In the genomic region with DNA sequence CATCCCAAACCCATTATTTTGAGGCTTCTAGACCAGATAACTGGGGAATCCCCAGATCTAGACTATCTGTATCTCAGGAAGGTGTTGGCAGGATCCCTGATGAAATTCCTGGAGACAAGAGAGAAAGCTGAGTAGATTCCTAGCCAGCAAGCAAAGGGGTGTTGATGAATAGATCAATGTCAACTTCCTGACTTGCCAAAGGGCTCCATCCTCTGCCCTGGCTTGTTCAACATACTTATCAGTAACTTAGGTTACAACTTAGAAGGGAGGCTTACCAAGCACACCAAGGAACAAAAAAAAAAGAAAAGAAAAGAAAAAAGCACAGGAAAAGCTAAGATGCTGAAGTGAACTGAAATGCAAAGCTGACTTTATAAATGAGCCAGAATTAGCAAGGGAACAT, we compare ENCODE assay signal across 23 cellular contexts. TPM values are rescaled to one million over a fixed set of nuclear protein-coding genes. Genes with fewer than 3 reads are reported as not detected.
A peak's percentile ranks its signal among the peaks of the same experiment; 100 is the strongest.
DNase-seq lines count a peak whose midpoint lies in the region; ATAC-seq, FAIRE-seq and TF ChIP-seq lines count a peak whose summit lies in the region.
"Had no signal": no experiment of that assay in that cellular context is flagged by ENCODE, and none has a peak within 500 bp of the region (broad histone marks: within the 10 kb centered on the region; RNA-seq: fewer than 3 reads in every experiment).

No MANE protein-coding gene starts in this region.

- intact Hi-C loops in Caco-2 (cut with micrococcal nuclease; ENCODE audit: unreplicated experiment), result no loop called here
- intact Hi-C loops in A673 (cut with micrococcal nuclease; ENCODE audit: unreplicated experiment), result no loop called here

- no peak overlapping the region for H3K4me2 ChIP-seq in smooth muscle cell
- H3K4me2 ChIP-seq: BLaER1 had no signal

- TF ChIP-seq CTCF in Caco-2 (IDR thresholded peaks at IDR 0.05; ENCODE audit: insufficient read depth in 1 of 2, low read depth in 1 of 2, low read length in 1 of 2, severe bottlenecking in 1 of 2, unreplicated experiment in 1 of 2) (no peak), bronchial epithelial cell (IDR thresholded peaks at IDR 0.05; ENCODE audit: insufficient read depth, low read length, severe bottlenecking) (no peak), smooth muscle cell (IDR thresholded peaks at IDR 0.05; ENCODE audit: borderline replicate concordance, insufficient read depth, poor library complexity, severe bottlenecking) (no peak), A673 (conservative IDR thresholded peaks at IDR 0.05; ENCODE audit: low read depth, low read length) (no peak)

- no peak for DNase-seq in Caco-2
- DNase-seq in bronchial epithelial cell (ENCODE audit: low read depth), result peak; percentile 54
- no peak for DNase-seq in smooth muscle cell (lab: John Stamatoyannopoulos, UW; ENCODE audit: unreplicated experiment)
- no peak for DNase-seq in A673 (ENCODE audit: low spot score)
- no peak for DNase-seq in medulla oblongata (ENCODE audit: extremely low spot score)
- DNase-seq in activated CD4-positive, alpha-beta memory T cell treated with anti-CD3 and anti-CD28 coated beads, Interleukin-2, amount 10 ng/mL, durations not matched to agents 7 days and 5 days, result no peak
- DNase-seq: CD8-positive, alpha-beta T cell; DND-41; GM23248; NCI-H1417 treated with DMSO at 0.1 percent for 48 hours; NCI-H1930; NCI-H2171; NCI-H446 treated with DMSO at 0.1 percent for 48 hours; OCI-M1; RPMI8226 had no signal

- H3K27me3 Mint-ChIP-seq in Caco-2 (ENCODE audit: insufficient read depth, unreplicated experiment), result no peaks in the 10 kb centered on the region
- peaks cover 19% of the 10 kb centered on the region for H3K27me3 Mint-ChIP-seq in activated CD4-positive, alpha-beta memory T cell treated with anti-CD3 and anti-CD28 coated beads, Interleukin-2, amount 10 ng/mL, durations not matched to agents 7 days and 5 days

- CTCF ChIA-PET in Caco-2 (lab: Charles Lee) (no interaction called here), A673 (lab: Charles Lee) (interaction anchor here (0.8 kb wide), 1 partner anchor 20 kb away, joined by 3 read pairs; no protein-coding TSS in a partner anchor)
- CTCF ChIA-PET in activated CD4-positive, alpha-beta memory T cell treated with anti-CD3 and anti-CD28 coated beads, Interleukin-2, amount 10 ng/mL, durations not matched to agents 7 days and 5 days (lab: Charles Lee), result no interaction called here

- peaks cover 96% of the 10 kb centered on the region for H4K20me1 ChIP-seq in smooth muscle cell (ENCODE audit: low read depth)

- H3K9ac ChIP-seq in smooth muscle cell (ENCODE audit: low read depth), result no peak overlapping the region
- H3K9ac ChIP-seq: BLaER1, GM23248 had no signal

- H3K4me1 ChIP-seq in Caco-2, result peaks cover 61% of the 10 kb centered on the region
- H3K4me1 ChIP-seq in muscle layer of duodenum (ENCODE audit: control insufficient read depth in 1 of 2, insufficient read depth in 2 of 2, low read length in 2 of 2), result peaks cover 40 to 97% of the 10 kb centered on the region in 2 donors
- peaks cover 12% of the 10 kb centered on the region for H3K4me1 ChIP-seq in smooth muscle cell (ENCODE audit: low read depth)
- no peaks in the 10 kb centered on the region for H3K4me1 ChIP-seq in A673 (ENCODE audit: insufficient read depth, low read length, poor library complexity, severe bottlenecking)

- H3F3A ChIP-seq in smooth muscle cell (ENCODE audit: low read depth), result peaks cover 4% of the 10 kb centered on the region

- no peak overlapping the region for H3K4me3 ChIP-seq in Caco-2 (ENCODE audit: low read depth, low read length)
- H3K4me3 ChIP-seq in bronchial epithelial cell (ENCODE audit: low read depth, low read length), result no peak overlapping the region
- H3K4me3 ChIP-seq in muscle layer of duodenum (ENCODE audit: low read depth in 1 of 2, low read length in 2 of 2), result no peak overlapping the region
- H3K4me3 ChIP-seq in smooth muscle cell, result no peak overlapping the region
- H3K4me3 ChIP-seq in A673 (ENCODE audit: low read depth, low read length, poor library complexity, severe bottlenecking), result no peak overlapping the region
- H3K4me3 ChIP-seq: BLaER1, GM23248 had no signal

- BruUV-seq in Caco-2 (replicated peaks; lab: Mats Ljungman, UMichigan) (no TSS peak), A673 (replicated peaks; lab: Mats Ljungman, UMichigan) (no TSS peak)

- H3K27me3 ChIP-seq in Caco-2 (replicated peaks; ENCODE audit: control insufficient read depth, insufficient read depth, low read length) (no peaks in the 10 kb centered on the region), bronchial epithelial cell (ENCODE audit: control insufficient read depth, insufficient read depth, low read length) (no peaks in the 10 kb centered on the region), muscle layer of duodenum (ENCODE audit: low read depth, low read length) (no peaks in the 10 kb centered on the region), smooth muscle cell (ENCODE audit: low read depth) (no peaks in the 10 kb centered on the region), A673 (replicated peaks; ENCODE audit: insufficient read depth, low read depth, low read length, poor library complexity) (no peaks in the 10 kb centered on the region)
- H3K27me3 ChIP-seq: BLaER1 had no signal

- POLR2A ChIA-PET in Caco-2 (lab: Charles Lee) (no interaction called here), A673 (lab: Charles Lee; ENCODE audit: low non-redundant PET) (no interaction called here)
- POLR2A ChIA-PET in activated CD4-positive, alpha-beta memory T cell treated with anti-CD3 and anti-CD28 coated beads, Interleukin-2, amount 10 ng/mL, durations not matched to agents 7 days and 5 days (lab: Charles Lee), result no interaction called here

- peaks cover 42% of the 10 kb centered on the region for H3K4me1 Mint-ChIP-seq in Caco-2 (ENCODE audit: low read depth, unreplicated experiment)
- peaks cover 4% of the 10 kb centered on the region for H3K4me1 Mint-ChIP-seq in activated CD4-positive, alpha-beta memory T cell treated with anti-CD3 and anti-CD28 coated beads, Interleukin-2, amount 10 ng/mL, durations not matched to agents 7 days and 5 days

- H3K79me2 ChIP-seq in smooth muscle cell (ENCODE audit: low read depth), result peaks cover 84% of the 10 kb centered on the region

- no peak for FAIRE-seq in bronchial epithelial cell (lab: Jason Lieb, UNC)
- FAIRE-seq: D721Med, G401.6, HTR-8/SVneo had no signal

- H2AFZ ChIP-seq in smooth muscle cell (ENCODE audit: low read depth), result no peak overlapping the region
- H2AFZ ChIP-seq: GM23248 had no signal

- H3K4me3 Mint-ChIP-seq in Caco-2 (ENCODE audit: unreplicated experiment), result no peak overlapping the region
- H3K4me3 Mint-ChIP-seq in activated CD4-positive, alpha-beta memory T cell treated with anti-CD3 and anti-CD28 coated beads, Interleukin-2, amount 10 ng/mL, durations not matched to agents 7 days and 5 days, result no peak overlapping the region
- H3K4me3 Mint-ChIP-seq: CD8-positive, alpha-beta T cell had no signal

- no peaks in the 10 kb centered on the region for H3K9me3 Mint-ChIP-seq in Caco-2 (ENCODE audit: unreplicated experiment)
- H3K9me3 Mint-ChIP-seq in activated CD4-positive, alpha-beta memory T cell treated with anti-CD3 and anti-CD28 coated beads, Interleukin-2, amount 10 ng/mL, durations not matched to agents 7 days and 5 days, result no peaks in the 10 kb centered on the region
- H3K9me3 Mint-ChIP-seq: CD8-positive, alpha-beta T cell had no signal

- H3K36me3 ChIP-seq in Caco-2 (ENCODE audit: control insufficient read depth, insufficient read depth, low read length), result no peaks in the 10 kb centered on the region
- H3K36me3 ChIP-seq in bronchial epithelial cell (ENCODE audit: control insufficient read depth, insufficient read depth, low read length), result no peaks in the 10 kb centered on the region
- no peaks in the 10 kb centered on the region for H3K36me3 ChIP-seq in muscle layer of duodenum (ENCODE audit: control insufficient read depth in 1 of 2, insufficient read depth in 2 of 2, low read length in 2 of 2)
- H3K36me3 ChIP-seq in smooth muscle cell (ENCODE audit: low read depth), result no peaks in the 10 kb centered on the region
- H3K36me3 ChIP-seq in A673 (ENCODE audit: insufficient read depth, low read length, poor library complexity, severe bottlenecking), result no peaks in the 10 kb centered on the region

- ATAC-seq in HG03095 (IDR thresholded peaks at IDR 0.05; ENCODE audit: unreplicated experiment), result no peak
- ATAC-seq: CD8-positive, alpha-beta T cell; HCT116 had no signal

- no peaks in the 10 kb centered on the region for H3K36me3 Mint-ChIP-seq in Caco-2 (ENCODE audit: insufficient read depth, unreplicated experiment)
- no peaks in the 10 kb centered on the region for H3K36me3 Mint-ChIP-seq in activated CD4-positive, alpha-beta memory T cell treated with anti-CD3 and anti-CD28 coated beads, Interleukin-2, amount 10 ng/mL, durations not matched to agents 7 days and 5 days (ENCODE audit: low read depth)
- H3K36me3 Mint-ChIP-seq: CD8-positive, alpha-beta T cell had no signal

- peak overlapping the region; percentile 70 for H3K27ac Mint-ChIP-seq in Caco-2 (ENCODE audit: unreplicated experiment)
- H3K27ac Mint-ChIP-seq in activated CD4-positive, alpha-beta memory T cell treated with anti-CD3 and anti-CD28 coated beads, Interleukin-2, amount 10 ng/mL, durations not matched to agents 7 days and 5 days, result no peak overlapping the region
- H3K27ac Mint-ChIP-seq: CD8-positive, alpha-beta T cell had no signal

- H3K9me3 ChIP-seq in Caco-2 (no peaks in the 10 kb centered on the region), muscle layer of duodenum (ENCODE audit: control insufficient read depth in 1 of 2, low read length in 2 of 2) (no peaks in the 10 kb centered on the region), smooth muscle cell (replicated peaks; ENCODE audit: low read depth) (no peaks in the 10 kb centered on the region), A673 (ENCODE audit: low read depth, low read length, poor library complexity, severe bottlenecking) (no peaks in the 10 kb centered on the region)
- H3K9me3 ChIP-seq: BLaER1 had no signal

- peak overlapping the region; percentile 14 for H3K27ac ChIP-seq in muscle layer of duodenum (ENCODE audit: low read length)
- H3K27ac ChIP-seq in smooth muscle cell (ENCODE audit: low read depth), result peak overlapping the region; percentile 14
- H3K27ac ChIP-seq in A673 (ENCODE audit: low read depth, low read length, poor library complexity, severe bottlenecking), result no peak overlapping the region
- H3K27ac ChIP-seq: BLaER1, GM23248, HL-60 had no signal

RNA-seq across cellular contexts. Expression of gene TNS1, which starts 53.3 kb away (rescaled TPM):
- 16.1 and 16.9 TPM in 2 replicates for total RNA-seq in Caco-2 (2022)
- total RNA-seq in bronchial epithelial cell, result 1.6 and 2.0 TPM in 2 replicates
- total RNA-seq in smooth muscle cell, result 61.5 and 67.7 TPM in 2 replicates
- polyA plus RNA-seq in smooth muscle cell, result 45.0 and 52.3 TPM in 2 replicates
- 88.9 and 99.6 TPM in 2 replicates for total RNA-seq in A673 (2021)
- 1 to 10 TPM; 3.2 to 3.4 TPM for total RNA-seq in activated CD4-positive, alpha-beta memory T cell treated with anti-CD3 and anti-CD28 coated beads, Interleukin-2, amount 10 ng/mL, durations not matched to agents 7 days and 5 days
- total RNA-seq: CD8-positive, alpha-beta T cell had no signal
